Comparison of ENCODE assay signal across 1 cellular context in the genomic region with DNA sequence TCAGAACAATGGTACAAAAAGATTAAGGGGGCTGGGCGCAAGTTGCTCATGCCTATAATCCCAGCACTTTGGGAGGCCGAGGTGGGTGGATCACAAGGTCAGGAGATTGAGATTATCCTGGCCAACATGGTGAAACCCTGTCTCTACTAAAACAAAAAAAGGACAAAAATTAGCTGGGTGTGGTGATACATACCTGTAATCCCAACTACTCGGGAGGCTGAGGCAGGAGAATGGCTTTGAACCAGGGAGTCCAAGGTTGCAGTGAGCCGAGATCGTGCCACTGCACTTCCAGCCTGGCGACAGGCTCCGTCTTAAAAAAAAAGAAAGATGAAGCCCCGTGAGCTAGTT. TPM values are rescaled to one million over a fixed set of nuclear protein-coding genes. Genes with fewer than 3 reads are reported as not detected.
"Had no signal": no experiment of that assay in that cellular context is flagged by ENCODE, and none has a peak within 500 bp of the region (broad histone marks: within the 10 kb centered on the region; RNA-seq: fewer than 3 reads in every experiment).

No MANE protein-coding gene starts in this region.

RNA-seq across cellular contexts. Expression of gene HSPA1L, which starts 24.7 kb away (rescaled TPM):
- total RNA-seq: ascending aorta had no signal
